ENCODE assay signal across 10 cellular contexts in genomic region chr2:58042486-58042970, GRCh38. TPM values are rescaled to one million over a fixed set of nuclear protein-coding genes. Genes with fewer than 3 reads are reported as not detected.
DNase-seq lines count a peak whose midpoint lies in the region; ATAC-seq and TF ChIP-seq lines count a peak whose summit lies in the region.
"Had no signal": no experiment of that assay in that cellular context is flagged by ENCODE, and none has a peak within 500 bp of the region (broad histone marks: within the 10 kb centered on the region; RNA-seq: fewer than 3 reads in every experiment).

No MANE protein-coding gene starts in this region.

- no peak overlapping the region for H3K4me3 ChIP-seq in MG63
- H3K4me3 ChIP-seq: GM23338 had no signal

- ATAC-seq in HG03095 (IDR thresholded peaks at IDR 0.05; ENCODE audit: unreplicated experiment) = no peak
- ATAC-seq: GM23338 had no signal

- no peaks in the 10 kb centered on the region for H3K9me3 ChIP-seq in MG63

- no peaks in the 10 kb centered on the region for H3K27me3 ChIP-seq in MG63

- DNase-seq in EL = peak; percentile 79
- DNase-seq in MG63 = peak; percentile 22
- DNase-seq in kidney glomerular epithelial cell (lab: John Stamatoyannopoulos, UW) = peak; percentile 88
- no peak for DNase-seq in epidermal melanocyte (ENCODE audit: insufficient read length, low spot score)
- DNase-seq in stimulated activated CD8-positive, alpha-beta memory T cell treated with anti-CD3 and anti-CD28 coated beads, Interleukin-4, amount 100 ng/mL, for 48 hours = no peak
- no peak for DNase-seq in NOMO-1 treated with DMSO at 0.1 percent for 48 hours (lab: John Stamatoyannopoulos, UW; ENCODE audit: unreplicated experiment)
- DNase-seq: naive B cell had no signal

- H3K27ac ChIP-seq in VCaP = peak overlapping the region; percentile 39

- no peak for TF ChIP-seq CTCF in VCaP (conservative IDR thresholded peaks at IDR 0.05)

- H3K36me3 ChIP-seq in MG63 = no peaks in the 10 kb centered on the region

RNA-seq across cellular contexts. Expression of gene VRK2, which starts 4.1 kb away (rescaled TPM):
- total RNA-seq in MG63 (2014; rRNA removed; shearing (Covaris generic); ENCODE audit: low replicate concordance) = 24.9 and 45.4 TPM in 2 replicates

Comparison
In these comparisons a context has a peak if more than half of its experiments do, and no peak if none do; other contexts are left out.
1. DNase-seq: peak in EL (single experiment), MG63 (single experiment) and kidney glomerular epithelial cell (single experiment); none in epidermal melanocyte (single experiment), stimulated activated CD8-positive, alpha-beta memory T cell treated with anti-CD3 and anti-CD28 coated beads, Interleukin-4, amount 100 ng/mL, for 48 hours (single experiment) and NOMO-1 treated with DMSO at 0.1 percent for 48 hours (single experiment).